Comparison of ENCODE assay signal across 8 cellular contexts in genomic region chr19:11578342-11579142, GRCh38. TPM values are rescaled to one million over a fixed set of nuclear protein-coding genes. Genes with fewer than 3 reads are reported as not detected.
DNase-seq lines count a peak whose midpoint lies in the region; ATAC-seq lines count a peak whose summit lies in the region.

No MANE protein-coding gene starts in this region.

- peak; percentile 24 to 66 (median 43) for DNase-seq in CD4-positive, CD25-positive, alpha-beta regulatory T cell
- DNase-seq in NCI-H146 treated with DMSO at 0.1 percent for 48 hours (lab: John Stamatoyannopoulos, UW; ENCODE audit: unreplicated experiment) (peak; percentile 23), amniotic epithelial cell (ENCODE audit: low read depth) (peak; percentile 32), left lobe of liver (ENCODE audit: low spot score) (peak; percentile 59), T1000 (lab: John Stamatoyannopoulos, UW) (no peak)

- peak overlapping the region; percentile 65 for H3K4me3 ChIP-seq in CD4-positive, CD25-positive, alpha-beta regulatory T cell (ENCODE audit: low read depth, low read length)

- peak overlapping the region; percentile 73 to 85 (median 84) for H3K27ac Mint-ChIP-seq in CD4-positive, CD25-positive, alpha-beta regulatory T cell
- H3K27ac Mint-ChIP-seq in stimulated activated naive CD8-positive, alpha-beta T cell treated with anti-CD3 and anti-CD28 coated beads, Interleukin-15, Interleukin-2, amounts not matched to agents 100 ng/mL and 50 ng/mL, for 24 hours: no peak overlapping the region

- H3K9me3 Mint-ChIP-seq in CD4-positive, CD25-positive, alpha-beta regulatory T cell: no peaks in the 10 kb centered on the region
- no peaks in the 10 kb centered on the region for H3K9me3 Mint-ChIP-seq in stimulated activated naive CD8-positive, alpha-beta T cell treated with anti-CD3 and anti-CD28 coated beads, Interleukin-15, Interleukin-2, amounts not matched to agents 100 ng/mL and 50 ng/mL, for 24 hours

- H3K4me1 Mint-ChIP-seq in CD4-positive, CD25-positive, alpha-beta regulatory T cell: peaks cover 6 to 43% (median 22%) of the 10 kb centered on the region in 4 donors
- peaks cover 47% of the 10 kb centered on the region for H3K4me1 Mint-ChIP-seq in stimulated activated naive CD8-positive, alpha-beta T cell treated with anti-CD3 and anti-CD28 coated beads, Interleukin-15, Interleukin-2, amounts not matched to agents 100 ng/mL and 50 ng/mL, for 24 hours (ENCODE audit: low read depth)

- peaks cover 5% of the 10 kb centered on the region for H3K36me3 ChIP-seq in CD4-positive, CD25-positive, alpha-beta regulatory T cell (ENCODE audit: control insufficient read depth, insufficient read depth, low read length)

- peaks cover 7% of the 10 kb centered on the region for H3K36me3 Mint-ChIP-seq in CD4-positive, CD25-positive, alpha-beta regulatory T cell
- no peaks in the 10 kb centered on the region for H3K36me3 Mint-ChIP-seq in stimulated activated naive CD8-positive, alpha-beta T cell treated with anti-CD3 and anti-CD28 coated beads, Interleukin-15, Interleukin-2, amounts not matched to agents 100 ng/mL and 50 ng/mL, for 24 hours (ENCODE audit: low read depth)

- peak; percentile 65 for ATAC-seq in CD4-positive, CD25-positive, alpha-beta regulatory T cell (ENCODE audit: low read depth in 2 of 2)
- ATAC-seq in left lobe of liver (peak; percentile 72), HG02840 (IDR thresholded peaks at IDR 0.05; ENCODE audit: low FRiP score, unreplicated experiment) (no peak), GM19351 (IDR thresholded peaks at IDR 0.05; ENCODE audit: unreplicated experiment) (no peak)

- peak overlapping the region; percentile 59 for H3K27ac ChIP-seq in CD4-positive, CD25-positive, alpha-beta regulatory T cell (ENCODE audit: insufficient read depth, low read length, poor library complexity, severe bottlenecking)

- H3K4me3 Mint-ChIP-seq in CD4-positive, CD25-positive, alpha-beta regulatory T cell: peak overlapping the region; percentile 78 to 93 (median 87)
- peak overlapping the region; percentile 64 for H3K4me3 Mint-ChIP-seq in stimulated activated naive CD8-positive, alpha-beta T cell treated with anti-CD3 and anti-CD28 coated beads, Interleukin-15, Interleukin-2, amounts not matched to agents 100 ng/mL and 50 ng/mL, for 24 hours

- peaks cover 43% of the 10 kb centered on the region for H3K4me1 ChIP-seq in CD4-positive, CD25-positive, alpha-beta regulatory T cell (ENCODE audit: control insufficient read depth, insufficient read depth, low read length, poor library complexity, severe bottlenecking)

- H3K27me3 Mint-ChIP-seq in CD4-positive, CD25-positive, alpha-beta regulatory T cell: no peaks in the 10 kb centered on the region
- no peaks in the 10 kb centered on the region for H3K27me3 Mint-ChIP-seq in stimulated activated naive CD8-positive, alpha-beta T cell treated with anti-CD3 and anti-CD28 coated beads, Interleukin-15, Interleukin-2, amounts not matched to agents 100 ng/mL and 50 ng/mL, for 24 hours

- H3K27me3 ChIP-seq in CD4-positive, CD25-positive, alpha-beta regulatory T cell (ENCODE audit: control insufficient read depth, insufficient read depth, low read length): no peaks in the 10 kb centered on the region

- no peaks in the 10 kb centered on the region for H3K9me3 ChIP-seq in CD4-positive, CD25-positive, alpha-beta regulatory T cell (ENCODE audit: control insufficient read depth in 2 of 2, low read length in 2 of 2)

RNA-seq across cellular contexts. Expression of gene ACP5, which starts 1.1 kb away (rescaled TPM):
- 40.4 TPM for total RNA-seq in CD4-positive, CD25-positive, alpha-beta regulatory T cell
- 10 to 100 TPM; 21.6 to 33.5 (median 32.3) TPM for polyA plus RNA-seq in CD4-positive, CD25-positive, alpha-beta regulatory T cell
- total RNA-seq in left lobe of liver: 17.9 TPM

RNA-seq across cellular contexts. Expression of gene ZNF627, which starts 18.7 kb away (rescaled TPM):
- 6.4 TPM for total RNA-seq in CD4-positive, CD25-positive, alpha-beta regulatory T cell
- polyA plus RNA-seq in CD4-positive, CD25-positive, alpha-beta regulatory T cell: 10 to 100 TPM; 10.6 to 14.3 (median 10.9) TPM
- total RNA-seq in left lobe of liver: 5.3 TPM

RNA-seq across cellular contexts. Expression of gene ELOF1, which starts 19.5 kb away (rescaled TPM):
- 48.9 TPM for total RNA-seq in CD4-positive, CD25-positive, alpha-beta regulatory T cell
- 100 to 1,000 TPM; 105 to 113 (median 108) TPM for polyA plus RNA-seq in CD4-positive, CD25-positive, alpha-beta regulatory T cell
- 28.9 TPM for total RNA-seq in left lobe of liver

RNA-seq across cellular contexts. Expression of gene CNN1, which starts 39.9 kb away (rescaled TPM):
- total RNA-seq in CD4-positive, CD25-positive, alpha-beta regulatory T cell: not detected
- not detected for polyA plus RNA-seq in CD4-positive, CD25-positive, alpha-beta regulatory T cell
- 0.98 TPM for total RNA-seq in left lobe of liver

RNA-seq across cellular contexts. Expression of gene ECSIT, which starts 49.6 kb away (rescaled TPM):
- 39.3 TPM for total RNA-seq in CD4-positive, CD25-positive, alpha-beta regulatory T cell
- 10 to 100 TPM; 27.3 to 39.2 (median 36.1) TPM for polyA plus RNA-seq in CD4-positive, CD25-positive, alpha-beta regulatory T cell
- total RNA-seq in left lobe of liver: 45.6 TPM

Comparison
In these comparisons a context has a peak if more than half of its experiments do, and no peak if none do; other contexts are left out.
1. ATAC-seq: peak in CD4-positive, CD25-positive, alpha-beta regulatory T cell (2 of 2) and left lobe of liver (single experiment); none in HG02840 (single experiment) and GM19351 (single experiment).